Comparison of ENCODE assay signal across 33 cellular contexts in the genomic region with DNA sequence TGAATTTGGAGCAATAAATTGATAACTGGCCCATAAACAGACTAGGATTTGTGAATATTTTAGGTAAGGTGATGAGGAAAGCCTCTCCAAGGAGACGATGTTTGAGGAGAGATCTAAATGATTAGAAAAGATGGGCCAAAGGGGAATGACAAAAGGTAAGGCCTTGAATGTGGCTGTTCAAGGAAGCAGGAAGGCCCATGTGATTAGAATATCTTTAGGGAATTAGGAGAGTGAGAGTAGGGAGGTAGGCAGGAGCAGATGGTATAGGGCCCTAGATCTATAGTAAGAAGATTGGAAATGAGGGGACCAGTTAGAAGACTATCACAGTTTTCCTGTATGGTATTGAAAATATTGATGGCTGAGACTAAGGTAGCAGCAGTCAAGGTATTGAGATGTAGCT.
"Had no signal": no experiment of that assay in that cellular context is flagged by ENCODE, and none has a peak within 500 bp of the region (broad histone marks: within the 10 kb centered on the region; RNA-seq: fewer than 3 reads in every experiment).

No MANE protein-coding gene starts in this region.

- H3K9me3 ChIP-seq: ascending aorta, ovary, vagina had no signal

- H3K36me3 ChIP-seq: ascending aorta, cardiac muscle cell, ovary, vagina had no signal

- DNase-seq: activated CD4-positive, alpha-beta T cell treated with anti-CD3 and anti-CD28 coated beads, Interleukin-2, amount 10 ng/mL, durations not matched to agents 7 days and 5 days; activated CD4-positive, CD25-positive, alpha-beta regulatory T cell treated with anti-CD3 and anti-CD28 coated beads, Interleukin-2, amount 50 U/mL, for 72 hours; activated effector memory CD4-positive, alpha-beta T cell treated with Interleukin-2 at 50 U/mL for 16 hours; activated naive CD4-positive, alpha-beta T cell treated with Interleukin-2 at 50 U/mL for 16 hours; activated naive CD8-positive, alpha-beta T cell treated with anti-CD3 and anti-CD28 coated beads, Interleukin-2, amount 10 ng/mL, durations not matched to agents 7 days and 5 days; activated T-cell treated with anti-CD3 and anti-CD28 coated beads for 4 hours; activated T-cell treated with anti-CD3 and anti-CD28 coated beads, Interleukin-2, amount 50 U/mL, for 72 hours; dorsolateral prefrontal cortex; effector memory CD4-positive, alpha-beta T cell; hippocampal formation; immature natural killer cell; kidney; left colon; mammary epithelial cell; ovary; retina; stimulated activated CD4-positive, alpha-beta T cell treated with anti-CD3 and anti-CD28 coated beads, Interleukin-12 subunit alpha, Interleukin-12 subunit beta, amount 100 ng/mL, for 4 hours; stimulated activated CD4-positive, alpha-beta T cell treated with anti-CD3 and anti-CD28 coated beads, Interleukin-4, amount 100 ng/mL, for 24 hours; substantia nigra; T1000; WERI-Rb-1 had no signal

- H3K4me3 ChIP-seq: ascending aorta, cardiac muscle cell, coronary artery, dorsolateral prefrontal cortex, ovary, skin epidermis, vagina had no signal

- H3K27me3 ChIP-seq: ascending aorta, cardiac muscle cell, dorsolateral prefrontal cortex, ovary, vagina had no signal

- H3K4me3 Mint-ChIP-seq: activated CD4-positive, alpha-beta T cell treated with anti-CD3 and anti-CD28 coated beads, Interleukin-2, amount 10 ng/mL, durations not matched to agents 7 days and 5 days; activated naive CD8-positive, alpha-beta T cell treated with anti-CD3 and anti-CD28 coated beads, Interleukin-2, amount 10 ng/mL, durations not matched to agents 7 days and 5 days; activated T-cell treated with anti-CD3 and anti-CD28 coated beads, Interleukin-2, amount 50 U/mL, for 72 hours; immature natural killer cell; stimulated activated effector memory CD8-positive, alpha-beta T cell treated with anti-CD3 and anti-CD28 coated beads, Interleukin-12 subunit alpha, Interleukin-12 subunit beta, amount 100 ng/mL, for 72 hours; stimulated activated naive CD8-positive, alpha-beta T cell treated with anti-CD3 and anti-CD28 coated beads, Interleukin-15, Interleukin-2, amounts not matched to agents 100 ng/mL and 50 ng/mL, for 24 hours; T-helper 1 cell treated with Interleukin-12 subunit alpha and Interleukin-12 subunit beta and Interleukin-4 antibody, amounts not matched to agents 30 μg/mL and 1 μg/mL, for 36 hours; type B pancreatic cell had no signal

- ATAC-seq: left colon; sciatic nerve; stimulated activated effector memory CD8-positive, alpha-beta T cell treated with anti-CD3 and anti-CD28 coated beads, Interleukin-12 subunit alpha, Interleukin-12 subunit beta, amount 100 ng/mL, for 72 hours had no signal

- H3K27ac Mint-ChIP-seq: activated naive CD8-positive, alpha-beta T cell treated with anti-CD3 and anti-CD28 coated beads, Interleukin-2, amount 10 ng/mL, durations not matched to agents 7 days and 5 days; progenitor cell of endocrine pancreas; stimulated activated effector memory CD8-positive, alpha-beta T cell treated with anti-CD3 and anti-CD28 coated beads, Interleukin-12 subunit alpha, Interleukin-12 subunit beta, amount 100 ng/mL, for 72 hours; stimulated activated naive CD8-positive, alpha-beta T cell treated with anti-CD3 and anti-CD28 coated beads, Interleukin-15, Interleukin-2, amounts not matched to agents 100 ng/mL and 50 ng/mL, for 24 hours; T-helper 1 cell treated with Interleukin-12 subunit alpha and Interleukin-12 subunit beta and Interleukin-4 antibody, amounts not matched to agents 30 μg/mL and 1 μg/mL, for 36 hours; type B pancreatic cell had no signal

- H3K27me3 Mint-ChIP-seq: activated CD4-positive, alpha-beta T cell treated with anti-CD3 and anti-CD28 coated beads, Interleukin-2, amount 10 ng/mL, durations not matched to agents 7 days and 5 days; activated naive CD8-positive, alpha-beta T cell treated with anti-CD3 and anti-CD28 coated beads, Interleukin-2, amount 10 ng/mL, durations not matched to agents 7 days and 5 days; brain; progenitor cell of endocrine pancreas; stimulated activated naive CD8-positive, alpha-beta T cell treated with anti-CD3 and anti-CD28 coated beads, Interleukin-15, Interleukin-2, amounts not matched to agents 100 ng/mL and 50 ng/mL, for 24 hours; type B pancreatic cell had no signal

- H3K27ac ChIP-seq: ascending aorta, cardiac muscle cell, coronary artery, dorsolateral prefrontal cortex, ovary, skin epidermis, vagina, WERI-Rb-1 had no signal

- H3K36me3 Mint-ChIP-seq: immature natural killer cell; stimulated activated effector memory CD8-positive, alpha-beta T cell treated with anti-CD3 and anti-CD28 coated beads, Interleukin-12 subunit alpha, Interleukin-12 subunit beta, amount 100 ng/mL, for 72 hours had no signal

- H3K9me3 Mint-ChIP-seq: brain; immature natural killer cell; stimulated activated effector memory CD8-positive, alpha-beta T cell treated with anti-CD3 and anti-CD28 coated beads, Interleukin-12 subunit alpha, Interleukin-12 subunit beta, amount 100 ng/mL, for 72 hours had no signal
